Comparison of ENCODE assay signal across 13 cellular contexts in genomic region chr5:168779333-168779732, GRCh38.
"Had no signal": no experiment of that assay in that cellular context is flagged by ENCODE, and none has a peak within 500 bp of the region (broad histone marks: within the 10 kb centered on the region; RNA-seq: fewer than 3 reads in every experiment).

No MANE protein-coding gene starts in this region.

- DNase-seq: effector memory CD4-positive, alpha-beta T cell; gastrocnemius medialis; islet precursor cell; mesendoderm; naive thymus-derived CD8-positive, alpha-beta T cell; psoas muscle; small intestine; stimulated activated CD4-positive, alpha-beta T cell treated with anti-CD3 and anti-CD28 coated beads, Interleukin-4, amount 100 ng/mL, for 1 hour; stimulated activated CD8-positive, alpha-beta memory T cell treated with anti-CD3 and anti-CD28 coated beads, Interleukin-4, amount 100 ng/mL, for 48 hours; stimulated activated naive CD8-positive, alpha-beta T cell treated with anti-CD3 and anti-CD28 coated beads, Interleukin-15, Interleukin-2, amounts not matched to agents 100 U/mL and 50 U/mL, for 24 hours; thyroid gland had no signal

- ATAC-seq: esophagus mucosa; gastrocnemius medialis; naive thymus-derived CD8-positive, alpha-beta T cell; psoas muscle; stimulated activated effector memory CD8-positive, alpha-beta T cell treated with anti-CD3 and anti-CD28 coated beads, Interleukin-12 subunit alpha, Interleukin-12 subunit beta, amount 100 ng/mL, for 72 hours; stimulated activated naive CD8-positive, alpha-beta T cell treated with anti-CD3 and anti-CD28 coated beads, Interleukin-15, Interleukin-2, amounts not matched to agents 100 U/mL and 50 U/mL, for 24 hours had no signal
